19 cellular contexts compared by ENCODE assay signal in the genomic region with DNA sequence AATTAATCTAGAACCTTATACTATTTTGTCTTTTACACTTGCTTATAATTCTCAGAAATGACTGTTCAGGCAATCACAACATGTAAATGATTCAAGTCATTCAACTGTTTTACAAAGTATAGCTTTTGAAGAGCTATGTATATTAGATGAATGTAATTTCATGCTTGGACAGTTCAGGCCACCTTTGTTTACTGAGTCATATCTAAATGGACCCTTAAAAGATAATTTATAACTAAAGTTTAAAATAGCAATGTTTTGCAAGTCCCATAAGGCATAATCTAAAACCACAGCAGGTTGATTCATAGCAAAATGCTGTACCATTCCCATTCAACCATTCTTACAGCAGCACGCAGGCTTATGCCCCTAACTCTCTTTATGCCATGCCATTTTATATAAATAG.
"Had no signal": no experiment of that assay in that cellular context is flagged by ENCODE, and none has a peak within 500 bp of the region (broad histone marks: within the 10 kb centered on the region; RNA-seq: fewer than 3 reads in every experiment).

No MANE protein-coding gene starts in this region.

- H3K4me1 ChIP-seq: ascending aorta had no signal

- DNase-seq: activated CD4-positive, alpha-beta T cell treated with anti-CD3 and anti-CD28 coated beads, Interleukin-2, amount 10 ng/mL, durations not matched to agents 24 days and 14 days; activated CD8-positive, alpha-beta memory T cell treated with anti-CD3 and anti-CD28 coated beads, Interleukin-2, amount 50 U/mL, for 4 hours; activated CD8-positive, alpha-beta T cell treated with anti-CD3 and anti-CD28 coated beads, Interleukin-2, amount 10 ng/mL, durations not matched to agents 7 days and 5 days; activated gamma-delta T cell treated with Interleukin-2 at 50 U/mL for 16 hours; activated naive CD8-positive, alpha-beta T cell treated with anti-CD3 and anti-CD28 coated beads, Interleukin-2, amount 50 U/mL, for 24 hours; activated T-cell treated with anti-CD3 and anti-CD28 coated beads, Interleukin-2, amount 50 U/mL, for 48 hours; dermis blood vessel endothelial cell; effector memory CD8-positive, alpha-beta T cell; foreskin keratinocyte; head of caudate nucleus; left colon; lower lobe of right lung; right cardiac atrium; small intestine; stimulated activated CD4-positive, alpha-beta T cell treated with anti-CD3 and anti-CD28 coated beads, Interleukin-4, amount 100 ng/mL, for 24 hours; stimulated activated naive CD8-positive, alpha-beta T cell treated with anti-CD3 and anti-CD28 coated beads, Interleukin-15, Interleukin-2, amounts not matched to agents 100 U/mL and 50 U/mL, for 24 hours; trophoblast cell had no signal

- H3K36me3 ChIP-seq: ascending aorta had no signal

- H3K4me3 ChIP-seq: ascending aorta, lower lobe of right lung had no signal

- H3K9me3 ChIP-seq: ascending aorta, lower lobe of right lung had no signal

- H3K27me3 ChIP-seq: ascending aorta, foreskin keratinocyte had no signal

- H3K27ac ChIP-seq: ascending aorta, foreskin keratinocyte, lower lobe of right lung had no signal

- ATAC-seq: activated CD8-positive, alpha-beta T cell treated with anti-CD3 and anti-CD28 coated beads, Interleukin-2, amount 10 ng/mL, durations not matched to agents 7 days and 5 days; activated naive CD8-positive, alpha-beta T cell treated with anti-CD3 and anti-CD28 coated beads, Interleukin-2, amount 50 U/mL, for 24 hours; effector memory CD8-positive, alpha-beta T cell; foreskin keratinocyte; left colon; lower lobe of right lung; right cardiac atrium; stimulated activated naive CD8-positive, alpha-beta T cell treated with anti-CD3 and anti-CD28 coated beads, Interleukin-15, Interleukin-2, amounts not matched to agents 100 U/mL and 50 U/mL, for 24 hours; WTC11 had no signal
